21 cellular contexts compared by ENCODE assay signal in the genomic region with DNA sequence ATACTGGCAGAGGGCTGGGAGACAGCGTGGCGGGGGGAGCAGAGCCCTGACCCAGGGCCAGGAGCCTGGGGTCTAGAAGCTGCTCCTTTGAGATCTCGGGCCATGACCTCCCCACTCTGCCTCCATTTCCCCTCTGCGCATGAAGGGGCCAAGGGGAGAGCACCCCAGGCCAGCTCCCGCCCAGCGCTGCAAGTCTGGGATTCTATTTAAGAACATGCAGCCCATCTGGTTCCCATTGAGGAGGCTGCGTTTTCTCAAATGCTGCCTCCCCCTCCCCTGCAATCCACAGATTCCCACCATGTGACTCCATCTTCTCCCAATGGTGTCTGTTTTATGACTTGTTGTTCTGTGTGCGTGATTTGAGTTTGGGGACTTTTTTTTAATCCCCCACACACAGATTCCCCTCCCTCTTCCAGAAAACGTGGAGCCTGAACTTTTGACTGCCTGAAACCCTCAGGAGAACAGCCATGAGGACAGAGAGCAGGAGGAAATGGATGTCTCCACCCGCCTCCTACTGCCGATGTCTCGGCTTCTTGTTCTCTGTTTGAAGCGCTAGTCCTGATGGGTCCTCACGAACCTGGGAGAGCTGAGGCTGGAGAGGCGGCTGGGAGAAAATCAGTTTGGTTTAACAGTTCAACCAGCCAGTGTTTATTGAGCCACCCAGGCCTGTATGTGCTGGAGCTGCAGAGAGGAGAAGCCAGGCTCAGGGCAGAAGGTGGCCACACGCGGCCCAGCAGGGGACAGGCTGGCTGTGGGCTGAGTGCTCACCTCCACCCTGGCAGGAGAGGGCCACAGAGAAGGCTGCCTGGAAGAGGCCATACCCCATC.
DNase-seq lines count a peak whose midpoint lies in the region; ATAC-seq and TF ChIP-seq lines count a peak whose summit lies in the region.
"Had no signal": no experiment of that assay in that cellular context is flagged by ENCODE, and none has a peak within 500 bp of the region (broad histone marks: within the 10 kb centered on the region; RNA-seq: fewer than 3 reads in every experiment).

No MANE protein-coding gene starts in this region.

- peaks cover 4 to 12% (median 10%) of the 10 kb centered on the region in 3 donors for H3K27me3 Mint-ChIP-seq in CD14-positive monocyte (ENCODE audit: low read depth in 3 of 3)
- peaks cover 12% of the 10 kb centered on the region for H3K27me3 Mint-ChIP-seq in H9 (ENCODE audit: low read depth)

- intact Hi-C loops in CD14-positive monocyte (cut with micrococcal nuclease), result no loop called here

- no peak overlapping the region for H2AFZ ChIP-seq in H9 (ENCODE audit: low read length)

- H2BK12ac ChIP-seq in H9 (ENCODE audit: insufficient read length, low read depth, low read length), result no peak overlapping the region

- H3K18ac ChIP-seq in H9 (ENCODE audit: insufficient read length, low read depth, low read length), result no peak overlapping the region

- WGBS in H9 (ENCODE audit: extremely low coverage, insufficient read length, low lambda C conversion rate), result no CpG with 5 or more reads among the region's 17 CpGs

- H3K56ac ChIP-seq in H9 (ENCODE audit: insufficient read length, low read depth, low read length), result no peak overlapping the region

- H3K23me2 ChIP-seq in H9 (ENCODE audit: insufficient read length, low read depth, low read length, poor library complexity, severe bottlenecking), result no peaks in the 10 kb centered on the region

- H3T11ph ChIP-seq in H9 (ENCODE audit: low read length), result no peak overlapping the region

- no peak overlapping the region for H2BK20ac ChIP-seq in H9 (ENCODE audit: low read depth, low read length, poor library complexity, severe bottlenecking)

- no peak overlapping the region for H3K4me2 ChIP-seq in H9 (ENCODE audit: insufficient read depth, insufficient read length, low read length)

- ATAC-seq in HG02840 (IDR thresholded peaks at IDR 0.05; ENCODE audit: low FRiP score, unreplicated experiment) (no peak), esophagus mucosa (no peak)
- ATAC-seq: activated CD4-positive, alpha-beta T cell treated with anti-CD3 and anti-CD28 coated beads for 36 hours; activated T-cell treated with anti-CD3 and anti-CD28 coated beads, Interleukin-2, amount 50 U/mL, for 4 hours; HCT116; SK-N-SH treated with all-trans-retinoic acid at 6 μM for 48 hours had no signal

- no peaks in the 10 kb centered on the region for H3K4me1 ChIP-seq in H9 (ENCODE audit: insufficient read depth, low read length)

- TF ChIP-seq CTCF in CD14-positive monocyte (IDR thresholded peaks at IDR 0.05), result no peak
- TF ChIP-seq CTCF in H9 (conservative IDR thresholded peaks at IDR 0.05), result no peak

- H4K20me1 ChIP-seq in H9 (ENCODE audit: control insufficient read depth, insufficient read depth, insufficient read length), result no peaks in the 10 kb centered on the region

- no peak overlapping the region for H2BK15ac ChIP-seq in H9 (ENCODE audit: low read depth, low read length)

- no peak overlapping the region for H4K91ac ChIP-seq in H9 (ENCODE audit: insufficient read length, low read depth, low read length)

- H2AK5ac ChIP-seq in H9 (ENCODE audit: insufficient read length, low read length), result no peak overlapping the region

- H2BK5ac ChIP-seq in H9 (ENCODE audit: insufficient read length, low read length), result no peak overlapping the region

- no peak overlapping the region for H3K23ac ChIP-seq in H9 (ENCODE audit: insufficient read length, low read depth, low read length)

- no peaks in the 10 kb centered on the region for H3K27me3 ChIP-seq in H9 (ENCODE audit: insufficient read depth, low read length)
- H3K27me3 ChIP-seq: heart left ventricle had no signal

- H3K27ac Mint-ChIP-seq in CD14-positive monocyte (no peak overlapping the region), H9 (0 out of 7 replicates have a peak overlapping the region, but pooled peaks of 1 of the 3 experiments have one; percentile 23)
- H3K27ac Mint-ChIP-seq: activated CD4-positive, alpha-beta T cell treated with anti-CD3 and anti-CD28 coated beads for 36 hours had no signal

- H4K8ac ChIP-seq in H9 (replicated peaks; ENCODE audit: insufficient read length, low read depth, low read length), result no peak overlapping the region

- no peaks in the 10 kb centered on the region for H3K36me3 Mint-ChIP-seq in CD14-positive monocyte
- H3K36me3 Mint-ChIP-seq in H9 (ENCODE audit: insufficient read depth in 1 of 3, low read depth in 3 of 3), result no peaks in the 10 kb centered on the region; a peak in 1 of 7 replicates
- H3K36me3 Mint-ChIP-seq: naive B cell had no signal

- no peak overlapping the region for H2BK120ac ChIP-seq in H9 (ENCODE audit: low read depth, low read length, poor library complexity, severe bottlenecking)

- H3K4ac ChIP-seq in H9 (ENCODE audit: low read depth, low read length), result no peak overlapping the region

- no peak overlapping the region for H4K5ac ChIP-seq in H9 (ENCODE audit: insufficient read length, low read depth, low read length)

- no peak overlapping the region for H3K9ac ChIP-seq in H9 (ENCODE audit: extremely low read depth, insufficient read length, low read length)

- no peak overlapping the region for H3K27ac ChIP-seq in H9 (ENCODE audit: insufficient read length, low read depth, low read length)
- peak overlapping the region in 14 of 21 experiments; percentile 12 to 78 (median 50) for H3K27ac ChIP-seq in skin epidermis
- H3K27ac ChIP-seq: C4-2B, heart left ventricle, RWPE1 had no signal

- H3K9me3 Mint-ChIP-seq in CD14-positive monocyte (peaks cover 0 to 6% (median 2%) of the 10 kb centered on the region in 7 donors), H9 (peaks cover 0 to 2% of the 10 kb centered on the region in 2 experiments; a peak in 1 of 5 replicates)
- H3K9me3 Mint-ChIP-seq: activated T-cell treated with anti-CD3 and anti-CD28 coated beads, Interleukin-2, amount 50 U/mL, for 4 hours had no signal

- H3K14ac ChIP-seq in H9 (ENCODE audit: insufficient read depth, low read length), result no peak overlapping the region

- H3K79me2 ChIP-seq in H9 (ENCODE audit: insufficient read depth, low read length), result no peaks in the 10 kb centered on the region

- no peak overlapping the region for H3K4me3 Mint-ChIP-seq in CD14-positive monocyte
- H3K4me3 Mint-ChIP-seq in H9, result no peak overlapping the region
- H3K4me3 Mint-ChIP-seq: activated CD4-positive, alpha-beta T cell treated with anti-CD3 and anti-CD28 coated beads for 36 hours; activated T-cell treated with anti-CD3 and anti-CD28 coated beads, Interleukin-2, amount 50 U/mL, for 4 hours; naive B cell had no signal

- no peaks in the 10 kb centered on the region for H3K9me3 ChIP-seq in H9 (ENCODE audit: control insufficient read depth, low read depth, low read length)
- H3K9me3 ChIP-seq: heart left ventricle had no signal

- H3K79me1 ChIP-seq in H9 (ENCODE audit: insufficient read depth, low read depth, low read length, poor library complexity, severe bottlenecking), result no peaks in the 10 kb centered on the region

- peak; percentile 34 for DNase-seq in CD14-positive monocyte (ENCODE audit: low spot score)
- DNase-seq in H9, result peak; percentile 12
- peak; percentile 24 for DNase-seq in left kidney (ENCODE audit: low read depth, low spot score)
- no peak for DNase-seq in NCI-H1930 (lab: John Stamatoyannopoulos, UW)
- DNase-seq: activated CD4-positive, alpha-beta T cell treated with anti-CD3 and anti-CD28 coated beads for 36 hours; activated T-cell treated with anti-CD3 and anti-CD28 coated beads, Interleukin-2, amount 50 U/mL, for 4 hours; DMS79 treated with DMSO at 0.1 percent for 48 hours; KG1; kidney glomerular epithelial cell; naive B cell; NCI-H146; NCI-H446 treated with DMSO at 0.1 percent for 48 hours; trophoblast cell had no signal

- H3K4me1 Mint-ChIP-seq in CD14-positive monocyte (no peaks in the 10 kb centered on the region), H9 (peaks cover 5 to 9% of the 10 kb centered on the region in 2 experiments)
- H3K4me1 Mint-ChIP-seq: activated CD4-positive, alpha-beta T cell treated with anti-CD3 and anti-CD28 coated beads for 36 hours; naive B cell had no signal

- no peak overlapping the region for H3K4me3 ChIP-seq in skin epidermis
- H3K4me3 ChIP-seq: heart left ventricle had no signal

Comparison
In these comparisons a context has a peak if more than half of its experiments do, and no peak if none do; other contexts are left out.
1. DNase-seq: peak in CD14-positive monocyte (single experiment), H9 (single experiment) and left kidney (single experiment); none in NCI-H1930 (0 of 2).